Comparison of ENCODE assay signal across 19 cellular contexts in genomic region chr14:22793976-22794375, GRCh38.
"Had no signal": no experiment of that assay in that cellular context is flagged by ENCODE, and none has a peak within 500 bp of the region (broad histone marks: within the 10 kb centered on the region; RNA-seq: fewer than 3 reads in every experiment).

No MANE protein-coding gene starts in this region.

- H3K9me3 ChIP-seq: ascending aorta, breast epithelium, esophagus muscularis mucosa, gastroesophageal sphincter, heart right ventricle, stomach had no signal

- DNase-seq: activated CD4-positive, alpha-beta T cell treated with anti-CD3 and anti-CD28 coated beads, Interleukin-2, amount 50 U/mL, for 1 hour; activated CD4-positive, CD25-positive, alpha-beta regulatory T cell treated with anti-CD3 and anti-CD28 coated beads, Interleukin-2, amount 50 U/mL, for 72 hours; activated CD8-positive, alpha-beta memory T cell treated with anti-CD3 and anti-CD28 coated beads, Interleukin-2, amount 50 U/mL, for 48 hours; activated effector memory CD4-positive, alpha-beta T cell treated with Interleukin-2 at 50 U/mL for 16 hours; activated naive CD4-positive, alpha-beta T cell treated with anti-CD3 and anti-CD28 coated beads, Interleukin-2, amount 50 U/mL, for 16 hours; activated T-cell treated with anti-CD3 and anti-CD28 coated beads, Interleukin-2, amount 50 U/mL, for 48 hours; heart right ventricle; left ventricle myocardium superior; mesendoderm; nucleus accumbens; stomach had no signal

- H3K4me3 Mint-ChIP-seq: natural killer cell treated with Interleukin-12 subunit alpha and Interleukin-12 subunit beta and Interleukin-15 and Interleukin-18, amount 100 ng/mL, for 72 hours; T-helper 1 cell treated with Interleukin-12 subunit alpha and Interleukin-12 subunit beta and Interleukin-4 antibody, amounts not matched to agents 30 μg/mL and 1 μg/mL, for 36 hours; type B pancreatic cell had no signal

- H3K4me1 ChIP-seq: ascending aorta, breast epithelium, esophagus muscularis mucosa, gastroesophageal sphincter had no signal

- H3K9me3 Mint-ChIP-seq: natural killer cell treated with Interleukin-12 subunit alpha and Interleukin-12 subunit beta and Interleukin-15 and Interleukin-18, amount 100 ng/mL, for 72 hours; T-helper 1 cell treated with Interleukin-12 subunit alpha and Interleukin-12 subunit beta and Interleukin-4 antibody, amounts not matched to agents 30 μg/mL and 1 μg/mL, for 36 hours; type B pancreatic cell had no signal

- H3K36me3 ChIP-seq: ascending aorta, breast epithelium, esophagus muscularis mucosa, gastroesophageal sphincter, heart right ventricle, stomach had no signal

- H3K4me3 ChIP-seq: ascending aorta, breast epithelium, coronary artery, esophagus muscularis mucosa, gastroesophageal sphincter, heart right ventricle, stomach had no signal

- H3K27ac ChIP-seq: ascending aorta, breast epithelium, coronary artery, esophagus muscularis mucosa, gastroesophageal sphincter, stomach had no signal

- H3K27ac Mint-ChIP-seq: natural killer cell treated with Interleukin-12 subunit alpha and Interleukin-12 subunit beta and Interleukin-15 and Interleukin-18, amount 100 ng/mL, for 72 hours; T-helper 1 cell treated with Interleukin-12 subunit alpha and Interleukin-12 subunit beta and Interleukin-4 antibody, amounts not matched to agents 30 μg/mL and 1 μg/mL, for 36 hours; type B pancreatic cell had no signal

- H3K36me3 Mint-ChIP-seq: natural killer cell treated with Interleukin-12 subunit alpha and Interleukin-12 subunit beta and Interleukin-15 and Interleukin-18, amount 100 ng/mL, for 72 hours; type B pancreatic cell had no signal

- H3K27me3 ChIP-seq: ascending aorta, breast epithelium, esophagus muscularis mucosa, heart right ventricle, stomach had no signal

- ATAC-seq: gastroesophageal sphincter; heart right ventricle; left ventricle myocardium superior; natural killer cell treated with Interleukin-12 subunit alpha and Interleukin-12 subunit beta and Interleukin-15 and Interleukin-18, amount 100 ng/mL, for 72 hours had no signal
